ENCODE assay signal across 8 cellular contexts in genomic region chr9:90815183-90815943, GRCh38. TPM values are rescaled to one million over a fixed set of nuclear protein-coding genes. Genes with fewer than 3 reads are reported as not detected.
A peak's percentile ranks its signal among the peaks of the same experiment; 100 is the strongest.
DNase-seq lines count a peak whose midpoint lies in the region; ATAC-seq lines count a peak whose summit lies in the region.

No MANE protein-coding gene starts in this region.

- H3K36me3 ChIP-seq in aorta (ENCODE audit: control insufficient read depth in 1 of 2, insufficient read depth in 2 of 2, low read length in 1 of 2) = no peaks in the 10 kb centered on the region

- no peaks in the 10 kb centered on the region for H3K27me3 ChIP-seq in aorta (ENCODE audit: control insufficient read depth in 1 of 2, insufficient read depth in 2 of 2, low read length in 1 of 2)

- H3K27ac ChIP-seq in aorta (ENCODE audit: low read depth in 1 of 2, low read length in 2 of 2) = no peak overlapping the region

- H3K4me3 ChIP-seq in aorta (ENCODE audit: low read length in 2 of 2) = no peak overlapping the region

- peak; percentile 38 for ATAC-seq in aorta (ENCODE audit: low FRiP score)
- ATAC-seq in HG03442 (IDR thresholded peaks at IDR 0.05; ENCODE audit: unreplicated experiment) = no peak

- H3K4me1 ChIP-seq in aorta (ENCODE audit: control insufficient read depth in 1 of 2, insufficient read depth in 2 of 2, low read length in 2 of 2) = no peaks in the 10 kb centered on the region

- 33 to 35% methylated on average over 13 of the region's 13 CpGs for WGBS in aorta, 2 donors

- intact Hi-C loops in aorta (cut with DNase I) = no loop called here

- peaks cover 2% of the 10 kb centered on the region for H3K9me3 ChIP-seq in aorta (ENCODE audit: control insufficient read depth, low read length)

- DNase-seq in stimulated activated CD4-positive, alpha-beta T cell treated with anti-CD3 and anti-CD28 coated beads, Interleukin-4, amount 100 ng/mL, for 1 hour = peak; percentile 15
- DNase-seq in stimulated activated CD4-positive, alpha-beta T cell treated with anti-CD3 and anti-CD28 coated beads, Interleukin-1b, Interleukin-23, amount 100 ng/mL, for 48 hours = no peak
- DNase-seq in MV-4-11 (lab: John Stamatoyannopoulos, UW) = peak; percentile 87
- DNase-seq in foreskin melanocyte = peak; percentile 83
- DNase-seq in aorta = peak in 1 of 2 donors; percentile 77
- no peak for DNase-seq in stimulated activated naive CD4-positive, alpha-beta T cell treated with Interleukin-2 at 50 U/mL for 16 hours (lab: John Stamatoyannopoulos, UW)
- no peak for DNase-seq in GM19240 (ENCODE audit: insufficient read length, low spot score)

RNA-seq across cellular contexts. Expression of gene SYK, which starts 13.7 kb away (rescaled TPM):
- total RNA-seq in aorta = 10 to 100 TPM; 15.0 to 31.5 TPM
- polyA plus RNA-seq in aorta = 10 to 100 TPM in 1 of 2 donors, 1 to 10 TPM in 1; 2.1 to 11.5 TPM

Comparison
In these comparisons a context has a peak if more than half of its experiments do, and no peak if none do; other contexts are left out.
1. DNase-seq: peak in stimulated activated CD4-positive, alpha-beta T cell treated with anti-CD3 and anti-CD28 coated beads, Interleukin-4, amount 100 ng/mL, for 1 hour (single experiment), MV-4-11 (single experiment) and foreskin melanocyte (single experiment); none in stimulated activated CD4-positive, alpha-beta T cell treated with anti-CD3 and anti-CD28 coated beads, Interleukin-1b, Interleukin-23, amount 100 ng/mL, for 48 hours (single experiment), stimulated activated naive CD4-positive, alpha-beta T cell treated with Interleukin-2 at 50 U/mL for 16 hours (single experiment) and GM19240 (single experiment).